In the genomic region with DNA sequence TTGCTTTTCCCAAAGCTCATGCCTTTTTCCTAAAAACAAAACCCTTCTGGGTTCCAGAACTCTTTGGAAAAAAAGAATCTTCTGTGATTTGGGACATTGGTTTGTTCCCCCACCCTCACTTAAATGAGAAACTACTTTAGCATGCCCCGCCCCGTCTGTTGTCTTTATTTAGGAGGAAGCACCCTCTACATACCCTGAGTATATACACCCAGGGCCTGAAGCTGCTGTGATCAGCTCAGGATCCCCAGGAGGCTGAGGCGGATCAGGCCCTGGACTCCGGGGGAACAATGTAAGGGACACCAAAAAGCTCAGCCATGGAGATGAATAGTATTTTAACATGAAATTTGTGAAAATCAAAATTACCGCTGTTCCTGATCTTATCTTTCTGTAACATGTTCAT, we compare ENCODE assay signal across 19 cellular contexts. TPM values are rescaled to one million over a fixed set of nuclear protein-coding genes. Genes with fewer than 3 reads are reported as not detected.
"Had no signal": no experiment of that assay in that cellular context is flagged by ENCODE, and none has a peak within 500 bp of the region (broad histone marks: within the 10 kb centered on the region; RNA-seq: fewer than 3 reads in every experiment).

No MANE protein-coding gene starts in this region.

- H3K4me1 Mint-ChIP-seq: activated T-helper 17 cell treated with anti-CD3 and anti-CD28 coated beads, Interleukin-2, amount 50 U/mL, for 72 hours had no signal

- H3K4me3 ChIP-seq: ascending aorta, breast epithelium, heart right ventricle, lung, neural progenitor cell had no signal

- H3K9ac ChIP-seq: neural progenitor cell had no signal

- H3K27ac ChIP-seq: ascending aorta, heart right ventricle, neural progenitor cell had no signal

- H3K4me3 Mint-ChIP-seq: activated T-helper 17 cell treated with anti-CD3 and anti-CD28 coated beads, Interleukin-2, amount 50 U/mL, for 72 hours; effector memory CD8-positive, alpha-beta T cell; naive B cell; neural progenitor cell; stimulated activated naive B cell treated with anti-CD40 and anti-IgM and Interleukin-4, amounts not matched to agents 10 μg/mL and 1 μg/mL and 100 μg/mL, for 72 hours had no signal

- H3K9me3 ChIP-seq: ascending aorta, breast epithelium, heart right ventricle had no signal

- H3K36me3 Mint-ChIP-seq: naive B cell; neural progenitor cell; stimulated activated naive B cell treated with anti-CD40 and anti-IgM and Interleukin-4, amounts not matched to agents 10 μg/mL and 1 μg/mL and 100 μg/mL, for 72 hours had no signal

- H3K27me3 ChIP-seq: ascending aorta, breast epithelium, neural progenitor cell had no signal

- H3K27ac Mint-ChIP-seq: activated T-helper 17 cell treated with anti-CD3 and anti-CD28 coated beads, Interleukin-2, amount 50 U/mL, for 72 hours; neural progenitor cell; stimulated activated naive B cell treated with anti-CD40 and anti-IgM and Interleukin-4, amounts not matched to agents 10 μg/mL and 1 μg/mL and 100 μg/mL, for 72 hours had no signal

- DNase-seq: activated CD4-positive, alpha-beta T cell treated with anti-CD3 and anti-CD28 coated beads, Interleukin-2, amount 50 U/mL, for 48 hours; activated naive CD4-positive, alpha-beta T cell treated with Interleukin-2 at 50 U/mL for 16 hours; cerebellar nuclear complex; dermis blood vessel endothelial cell; effector memory CD8-positive, alpha-beta T cell; foreskin melanocyte; heart right ventricle; midbrain; naive B cell; stimulated activated CD4-positive, alpha-beta T cell treated with anti-CD3 and anti-CD28 coated beads, Interleukin-2, amount 100 ng/mL, for 48 hours; stimulated activated naive B cell treated with anti-CD40 and anti-IgM and Interleukin-4, amounts not matched to agents 10 μg/mL and 1 μg/mL and 100 μg/mL, for 72 hours; T-helper 1 cell; T1000 had no signal

- H3K36me3 ChIP-seq: ascending aorta, breast epithelium, heart right ventricle, neural progenitor cell had no signal

- ATAC-seq: activated T-helper 17 cell treated with anti-CD3 and anti-CD28 coated beads, Interleukin-2, amount 50 U/mL, for 72 hours; effector memory CD8-positive, alpha-beta T cell; heart right ventricle; stimulated activated naive B cell treated with anti-CD40 and anti-IgM and Interleukin-4, amounts not matched to agents 10 μg/mL and 1 μg/mL and 100 μg/mL, for 72 hours had no signal

- H3K27me3 Mint-ChIP-seq: effector memory CD8-positive, alpha-beta T cell; naive B cell; stimulated activated naive B cell treated with anti-CD40 and anti-IgM and Interleukin-4, amounts not matched to agents 10 μg/mL and 1 μg/mL and 100 μg/mL, for 72 hours had no signal

- H2AFZ ChIP-seq: neural progenitor cell had no signal

- H3K9me3 Mint-ChIP-seq: activated T-helper 17 cell treated with anti-CD3 and anti-CD28 coated beads, Interleukin-2, amount 50 U/mL, for 72 hours; effector memory CD8-positive, alpha-beta T cell; naive B cell; neural progenitor cell; stimulated activated naive B cell treated with anti-CD40 and anti-IgM and Interleukin-4, amounts not matched to agents 10 μg/mL and 1 μg/mL and 100 μg/mL, for 72 hours had no signal

- H3K4me2 ChIP-seq: neural progenitor cell had no signal

- H3K4me1 ChIP-seq: ascending aorta, breast epithelium, heart right ventricle, neural progenitor cell had no signal

RNA-seq across cellular contexts. Expression of gene BCAS1, which starts 1.4 kb away (rescaled TPM):
- total RNA-seq: ascending aorta, dermis blood vessel endothelial cell, heart right ventricle, osteocyte had no signal
